In genomic region chr5:90691533-90691932, GRCh38 we compare ENCODE assay signal across 31 cellular contexts.
DNase-seq lines count a peak whose midpoint lies in the region; ATAC-seq, FAIRE-seq and TF ChIP-seq lines count a peak whose summit lies in the region.
"Had no signal": no experiment of that assay in that cellular context is flagged by ENCODE, and none has a peak within 500 bp of the region (broad histone marks: within the 10 kb centered on the region; RNA-seq: fewer than 3 reads in every experiment).

No MANE protein-coding gene starts in this region.

- no peaks in the 10 kb centered on the region for H3K79me2 ChIP-seq in GM12878 (ENCODE audit: control insufficient read depth, insufficient read depth, low read length)
- H3K79me2 ChIP-seq in K562 (ENCODE audit: control insufficient read depth, insufficient read depth, low read length): no peaks in the 10 kb centered on the region; the same call in 2 of the 3 replicates
- no peaks in the 10 kb centered on the region for H3K79me2 ChIP-seq in OCI-LY7 (ENCODE audit: insufficient read depth, low read depth, low read length)

- H3K36me3 ChIP-seq in heart left ventricle (no peaks in the 10 kb centered on the region), GM12878 (ENCODE audit: control insufficient read depth in 2 of 2, insufficient read depth in 2 of 2, low read length in 1 of 2) (no peaks in the 10 kb centered on the region), K562 (ENCODE audit: control insufficient read depth, insufficient read depth, low read length) (peaks cover 65% of the 10 kb centered on the region), OCI-LY7 (ENCODE audit: insufficient read depth, low read length) (no peaks in the 10 kb centered on the region)
- no peaks in the 10 kb centered on the region for H3K36me3 ChIP-seq in BLaER1 treated with 17β-estradiol and CSF1 and Interleukin-3, amounts not matched to agents 10 nM and 100 nM
- H3K36me3 ChIP-seq: BE2C, BLaER1 had no signal

- no peak for TF ChIP-seq EP300 in GM12878 (IDR thresholded peaks at IDR 0.05; ENCODE audit: borderline replicate concordance in 1 of 2, control insufficient read depth in 1 of 2, low read depth in 2 of 2, low read length in 2 of 2)
- TF ChIP-seq EP300 in K562 (IDR thresholded peaks at IDR 0.05; ENCODE audit: low read length): no peak

- H3K4me2 ChIP-seq in BLaER1 treated with 17β-estradiol and CSF1 and Interleukin-3, amounts not matched to agents 10 nM and 100 nM: peak overlapping the region in 4 of 11 experiments; percentile 58 to 88 (median 78); a peak in 7 of 22 replicates
- H3K4me2 ChIP-seq in GM12878 (ENCODE audit: control insufficient read depth, insufficient read depth) (no peak overlapping the region), K562 (ENCODE audit: insufficient read depth, low read length) (no peak overlapping the region), OCI-LY7 (ENCODE audit: low read length) (no peak overlapping the region)
- H3K4me2 ChIP-seq: A549, BLaER1 had no signal

- no peaks in the 10 kb centered on the region for H3K27me3 ChIP-seq in heart left ventricle
- no peaks in the 10 kb centered on the region for H3K27me3 ChIP-seq in BLaER1 treated with 17β-estradiol and CSF1 and Interleukin-3, amounts not matched to agents 10 nM and 100 nM
- no peaks in the 10 kb centered on the region for H3K27me3 ChIP-seq in GM12878 (replicated peaks in 1 of 2; ENCODE audit: control insufficient read depth in 2 of 2, insufficient read depth in 2 of 2, low read length in 1 of 2)
- H3K27me3 ChIP-seq in K562 (ENCODE audit: control insufficient read depth in 2 of 2, insufficient read depth in 2 of 2, low read length in 2 of 2): no peaks in the 10 kb centered on the region
- H3K27me3 ChIP-seq: BLaER1 had no signal

- BruUV-seq in GM12878 (replicated peaks; lab: Mats Ljungman, UMichigan) (no TSS peak), K562 (replicated peaks; lab: Mats Ljungman, UMichigan) (no TSS peak), OCI-LY7 (replicated peaks; lab: Mats Ljungman, UMichigan) (no TSS peak)

- H3K4me3 ChIP-seq in heart left ventricle: no peak overlapping the region
- H3K4me3 ChIP-seq in BLaER1 treated with 17β-estradiol and CSF1 and Interleukin-3, amounts not matched to agents 10 nM and 100 nM: no peak overlapping the region
- H3K4me3 ChIP-seq in GM12878: no peak overlapping the region
- H3K4me3 ChIP-seq in K562: no peak overlapping the region
- no peak overlapping the region for H3K4me3 ChIP-seq in OCI-LY7 (ENCODE audit: low read depth, low read length, poor library complexity, severe bottlenecking)
- H3K4me3 ChIP-seq: A549, BLaER1 had no signal

- H3K9me3 ChIP-seq in heart left ventricle (no peaks in the 10 kb centered on the region), GM12878 (replicated peaks; ENCODE audit: control insufficient read depth, insufficient read depth, low read length) (no peaks in the 10 kb centered on the region), K562 (replicated peaks; ENCODE audit: control insufficient read depth, insufficient read depth, low read depth, low read length) (no peaks in the 10 kb centered on the region), OCI-LY7 (ENCODE audit: low read length) (no peaks in the 10 kb centered on the region)
- peaks cover 0 to 12% (median 0%) of the 10 kb centered on the region in 11 experiments; a peak in 5 of 22 replicates for H3K9me3 ChIP-seq in BLaER1 treated with 17β-estradiol and CSF1 and Interleukin-3, amounts not matched to agents 10 nM and 100 nM (replicated peaks in 1 of 11)
- H3K9me3 ChIP-seq: A549, BE2C, BLaER1, Caco-2 had no signal

- H3K27ac ChIP-seq in heart left ventricle: no peak overlapping the region
- peak overlapping the region in 6 of 11 experiments; percentile 17 to 81 (median 76); a peak in 9 of 22 replicates for H3K27ac ChIP-seq in BLaER1 treated with 17β-estradiol and CSF1 and Interleukin-3, amounts not matched to agents 10 nM and 100 nM
- H3K27ac ChIP-seq in GM12878 (ENCODE audit: control insufficient read depth, insufficient read depth): no peak overlapping the region
- H3K27ac ChIP-seq in K562 (ENCODE audit: extremely low read depth, low read depth, low read length): no peak overlapping the region
- H3K27ac ChIP-seq in OCI-LY7 (ENCODE audit: low read depth, low read length, poor library complexity, severe bottlenecking): no peak overlapping the region
- H3K27ac ChIP-seq: 22Rv1, A549, BLaER1, C4-2B had no signal

- H3K9me2 ChIP-seq in OCI-LY7 (ENCODE audit: insufficient read depth, low read length): no peaks in the 10 kb centered on the region

- FAIRE-seq in GM12878 (lab: Jason Lieb, UNC) (no peak), K562 (lab: Jason Lieb, UNC) (no peak)
- FAIRE-seq: A549, D721Med had no signal

- WGBS in heart left ventricle, 4 donors: 76 to 88% (median 86%) methylated on average over 4 of the region's 4 CpGs
- WGBS in GM12878 (ENCODE audit: insufficient coverage, insufficient replicate concordance, low lambda C conversion rate, missing lambda C conversion rate): 24% methylated on average over 4 of the region's 4 CpGs
- WGBS in K562 (ENCODE audit: insufficient coverage, low coverage, missing lambda C conversion rate): 74% methylated on average over 4 of the region's 4 CpGs

- in situ Hi-C loops in GM12878 (cut with MboI) (no loop called here), K562 (cut with MboI) (no loop called here)

- RAD21 ChIA-PET in GM12878 (lab: Charles Lee; ENCODE audit: unreplicated experiment): no interaction called here

- TF ChIP-seq CTCF in heart left ventricle (IDR thresholded peaks at IDR 0.05) (no peak), GM12878 (IDR thresholded peaks at IDR 0.05 in 2 of 3, conservative IDR thresholded peaks at IDR 0.05 in 1 of 3; ENCODE audit: control insufficient read depth in 2 of 3, extremely low read depth in 1 of 3, insufficient read depth in 1 of 3, low read depth in 3 of 3, low read length in 3 of 3) (no peak), K562 (IDR thresholded peaks at IDR 0.05 in 2 of 3, conservative IDR thresholded peaks at IDR 0.05 in 1 of 3; ENCODE audit: insufficient read depth in 2 of 3, low read depth in 1 of 3, low read length in 3 of 3) (no peak), OCI-LY7 (conservative IDR thresholded peaks at IDR 0.05; ENCODE audit: low read length) (no peak)

- H3K9me1 ChIP-seq in K562 (ENCODE audit: control insufficient read depth, insufficient read depth, low read length): no peaks in the 10 kb centered on the region

- SMC1A ChIA-PET in GM12878 (lab: Charles Lee; ENCODE audit: uncharacterized antibody, unreplicated experiment): no interaction called here

- CTCF ChIA-PET in GM12878 (lab: Yijun Ruan, JAX): no interaction called here
- CTCF ChIA-PET in K562 (lab: Yijun Ruan, JAX; ENCODE audit: low intra/inter-chr PET ratio): no interaction called here
- CTCF ChIA-PET in OCI-LY7 (lab: Charles Lee; ENCODE audit: unreplicated experiment): no interaction called here

- intact Hi-C loops in Right ventricle myocardium inferior (cut with DNase I) (no loop called here), heart left ventricle (cut with DNase I) (no loop called here), GM12878 (cut with micrococcal nuclease; ENCODE audit: unreplicated experiment) (no loop called here), K562 (cut with micrococcal nuclease) (no loop called here), OCI-LY7 (cut with micrococcal nuclease; ENCODE audit: unreplicated experiment) (no loop called here)

- no peak for TF ChIP-seq POLR2A in heart left ventricle (IDR thresholded peaks at IDR 0.05)
- no peak for TF ChIP-seq POLR2A in GM12878 (IDR thresholded peaks at IDR 0.05; ENCODE audit: low read depth, low read length)
- TF ChIP-seq POLR2A in K562 (conservative IDR thresholded peaks at IDR 0.05): no peak

- POLR2A ChIA-PET in GM12878 (lab: Charles Lee): no interaction called here
- POLR2A ChIA-PET in K562 (lab: Yijun Ruan, JAX): no interaction called here
- POLR2A ChIA-PET in OCI-LY7 (lab: Charles Lee): no interaction called here

- TF ChIP-seq RAD21 in GM12878 (IDR thresholded peaks at IDR 0.05; ENCODE audit: insufficient read depth, low read depth, low read length) (no peak), K562 (CRISPR knock-in tag; conservative IDR thresholded peaks at IDR 0.05 in 1 of 2, IDR thresholded peaks at IDR 0.05 in 1 of 2) (no peak)

- ATAC-seq in Right ventricle myocardium inferior: no peak
- ATAC-seq in heart left ventricle: no peak
- ATAC-seq in GM12878: no peak
- ATAC-seq in K562: no peak
- ATAC-seq: A549; CD8-positive, alpha-beta T cell had no signal

- peak; percentile 21 for DNase-seq in Right ventricle myocardium inferior (ENCODE audit: missing footprints)
- DNase-seq in heart left ventricle: no peak
- no peak for DNase-seq in GM12878 (ENCODE audit: low read depth, low spot score)
- DNase-seq in K562 (ENCODE audit: extremely low read depth in 1 of 4, low spot score in 3 of 4): no peak
- no peak for DNase-seq in EL
- DNase-seq in OCI-LY7 (ENCODE audit: low spot score): no peak
- no peak for DNase-seq in activated gamma-delta T cell (lab: John Stamatoyannopoulos, UW)
- DNase-seq: 8988T; ACHN; AML-193; BE2C; C1 segment of cervical spinal cord; Caco-2; Calu3; CD4-positive, alpha-beta memory T cell; CD4-positive, alpha-beta T cell; CD4-positive, CD25-positive, alpha-beta regulatory T cell; CD8-positive, alpha-beta memory T cell; CD8-positive, alpha-beta T cell; COR-L47; DMS 273 treated with DMSO at 0.1 percent for 48 hours; DMS153; DMS79; DMS79 treated with DMSO at 0.1 percent for 48 hours; DND-41 had no signal

- no peaks in the 10 kb centered on the region for H4K20me1 ChIP-seq in BLaER1 treated with 17β-estradiol and CSF1 and Interleukin-3, amounts not matched to agents 10 nM and 100 nM
- H4K20me1 ChIP-seq in GM12878 (ENCODE audit: control insufficient read depth, insufficient read depth) (no peaks in the 10 kb centered on the region), K562 (replicated peaks; ENCODE audit: control insufficient read depth, insufficient read depth, low read length) (no peaks in the 10 kb centered on the region), OCI-LY7 (ENCODE audit: insufficient read depth, low read length) (no peaks in the 10 kb centered on the region)
- H4K20me1 ChIP-seq: BLaER1 had no signal

- H3K9ac ChIP-seq in BLaER1 treated with 17β-estradiol and CSF1 and Interleukin-3, amounts not matched to agents 10 nM and 100 nM: no peak overlapping the region
- H3K9ac ChIP-seq in GM12878 (ENCODE audit: control insufficient read depth, insufficient read depth, low read length) (no peak overlapping the region), K562 (ENCODE audit: insufficient read depth in 1 of 2, low read depth in 2 of 2, low read length in 2 of 2) (no peak overlapping the region)
- H3K9ac ChIP-seq: BLaER1 had no signal

- H2AFZ ChIP-seq in GM12878 (ENCODE audit: control insufficient read depth, low read depth, low read length) (no peak overlapping the region), K562 (ENCODE audit: low read depth, low read length) (no peak overlapping the region), OCI-LY7 (ENCODE audit: low read length) (no peak overlapping the region)

- H3K4me1 ChIP-seq in heart left ventricle: peaks cover 0 to 3% (median 0%) of the 10 kb centered on the region in 12 donors
- peaks cover 9 to 45% (median 31%) of the 10 kb centered on the region in 10 experiments for H3K4me1 ChIP-seq in BLaER1 treated with 17β-estradiol and CSF1 and Interleukin-3, amounts not matched to agents 10 nM and 100 nM
- H3K4me1 ChIP-seq in GM12878 (ENCODE audit: control insufficient read depth, insufficient read depth, low read length): no peaks in the 10 kb centered on the region
- no peaks in the 10 kb centered on the region; a peak in 1 of 5 replicates for H3K4me1 ChIP-seq in K562 (replicated peaks in 1 of 2; ENCODE audit: control insufficient read depth in 2 of 2, insufficient read depth in 2 of 2, low read length in 2 of 2)
- H3K4me1 ChIP-seq in OCI-LY7 (ENCODE audit: insufficient read depth, low read length, poor library complexity, severe bottlenecking): no peaks in the 10 kb centered on the region
- H3K4me1 ChIP-seq: A549, BE2C, Caco-2 had no signal

Comparison
In these comparisons a context has a peak if more than half of its experiments do, and no peak if none do; other contexts are left out.
1. H3K27ac ChIP-seq: peak in BLaER1 treated with 17β-estradiol and CSF1 and Interleukin-3, amounts not matched to agents 10 nM and 100 nM (6 of 11); none in heart left ventricle (0 of 12), GM12878 (single experiment), K562 (single experiment) and OCI-LY7 (single experiment).